ENCODE assay signal across 9 cellular contexts in the genomic region with DNA sequence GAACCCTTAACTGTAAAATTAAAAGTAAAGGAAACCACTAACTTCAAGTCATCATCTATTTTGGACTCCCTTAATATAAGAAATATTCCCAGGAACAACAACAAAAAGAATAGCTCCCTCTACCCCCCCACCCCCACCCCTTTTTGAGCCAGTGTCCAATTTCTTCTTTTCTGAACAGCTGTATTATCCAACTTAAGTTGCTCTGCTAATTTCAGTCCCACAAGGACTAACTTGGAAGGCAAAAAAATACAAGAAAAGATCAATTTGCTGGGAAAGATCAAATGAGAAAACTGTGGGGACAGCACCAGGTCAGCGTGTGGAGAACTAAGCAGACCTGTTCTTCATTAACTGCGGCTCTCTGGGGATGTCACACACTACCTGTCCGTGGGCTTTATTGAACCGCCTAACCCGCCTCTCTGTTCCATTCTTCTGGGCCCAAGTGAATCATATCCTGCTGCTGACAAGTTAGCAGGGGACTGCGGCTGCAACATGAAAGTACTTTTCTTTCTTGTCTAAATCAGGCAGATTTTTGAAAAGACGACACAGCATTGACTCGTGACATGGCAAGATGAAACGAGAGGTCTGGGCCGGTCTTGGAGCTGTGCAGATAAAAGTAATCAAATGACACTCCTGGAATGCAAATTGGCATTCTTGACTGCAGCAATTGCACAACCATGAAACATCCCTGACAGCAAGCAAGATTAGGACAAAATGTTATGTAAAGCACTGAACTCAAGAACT. TPM values are rescaled to one million over a fixed set of nuclear protein-coding genes. Genes with fewer than 3 reads are reported as not detected.
DNase-seq lines count a peak whose midpoint lies in the region; ATAC-seq and TF ChIP-seq lines count a peak whose summit lies in the region.
"Had no signal": no experiment of that assay in that cellular context is flagged by ENCODE, and none has a peak within 500 bp of the region (broad histone marks: within the 10 kb centered on the region; RNA-seq: fewer than 3 reads in every experiment).

No MANE protein-coding gene starts in this region.

- ATAC-seq in GM18873 (IDR thresholded peaks at IDR 0.05; ENCODE audit: low FRiP score, unreplicated experiment) (no peak), GM21367 (IDR thresholded peaks at IDR 0.05; ENCODE audit: unreplicated experiment) (no peak)

- DNase-seq in HK-2 (ENCODE audit: unreplicated experiment) (peak; percentile 16), islet precursor cell (peak; percentile 95), stomach (no peak), HAP-1 (ENCODE audit: low spot score in 2 of 2) (no peak), spleen (no peak)

- peaks cover 0 to 47% (median 21%) of the 10 kb centered on the region in 3 donors for H3K27me3 ChIP-seq in stomach
- H3K27me3 ChIP-seq in HAP-1 (ENCODE audit: low read depth) = no peaks in the 10 kb centered on the region
- H3K27me3 ChIP-seq in spleen (replicated peaks in 1 of 7) = peaks cover 0 to 55% (median 36%) of the 10 kb centered on the region in 7 donors

- H3K36me3 ChIP-seq in stomach (no peaks in the 10 kb centered on the region), HAP-1 (replicated peaks) (no peaks in the 10 kb centered on the region), spleen (no peaks in the 10 kb centered on the region)

- TF ChIP-seq CTCF in brain (conservative IDR thresholded peaks at IDR 0.05) = no peak
- TF ChIP-seq CTCF in stomach (IDR thresholded peaks at IDR 0.05) = no peak
- TF ChIP-seq CTCF in spleen (IDR thresholded peaks at IDR 0.05 in 8 of 11, conservative IDR thresholded peaks at IDR 0.05 in 3 of 11) = no peak

- H3K27ac Mint-ChIP-seq in brain = peak overlapping the region in 3 of 5 experiments; percentile 12 to 95 (median 70)

- peaks cover 0 to 4% (median 0%) of the 10 kb centered on the region in 5 experiments for H3K9me3 Mint-ChIP-seq in brain

- in situ Hi-C loops in HAP-1 (cut with MboI; ENCODE audit: low sequenced_read_pairs) = no loop called here

- H3K36me3 Mint-ChIP-seq in brain = no peaks in the 10 kb centered on the region

- H3K4me1 Mint-ChIP-seq in brain = peaks cover 58% of the 10 kb centered on the region

- 34 to 64% (median 56%) methylated on average over 10 of the region's 10 CpGs for WGBS in stomach, 5 donors
- 75 to 82% (median 78%) methylated on average over 10 of the region's 10 CpGs for WGBS in spleen, 5 donors

- no peak for TF ChIP-seq EP300 in stomach (IDR thresholded peaks at IDR 0.05)

- intact Hi-C loops in stomach (cut with DNase I; ENCODE audit: low total_unique reads) (no loop called here), spleen (cut with DNase I; ENCODE audit: low total_unique reads) (no loop called here)

- peaks cover 3 to 42% (median 31%) of the 10 kb centered on the region in 4 donors for H3K4me1 ChIP-seq in stomach
- peaks cover 36% of the 10 kb centered on the region for H3K4me1 ChIP-seq in HAP-1
- H3K4me1 ChIP-seq in spleen = peaks cover 0 to 37% (median 25%) of the 10 kb centered on the region in 6 donors

- H3K9me3 ChIP-seq in stomach (no peaks in the 10 kb centered on the region), HAP-1 (no peaks in the 10 kb centered on the region), spleen (no peaks in the 10 kb centered on the region)

- H3K27ac ChIP-seq in stomach (peak overlapping the region; percentile 1 to 92 (median 90)), spleen (no peak overlapping the region)
- H3K27ac ChIP-seq: epithelial cell of prostate had no signal

- H3K4me3 Mint-ChIP-seq in brain = peak overlapping the region in 3 of 5 experiments; percentile 88 to 96 (median 89)

- H3K4me3 ChIP-seq in stomach = peak overlapping the region in 3 of 4 donors; percentile 6 to 80 (median 77)
- H3K4me3 ChIP-seq in HAP-1 = no peak overlapping the region
- no peak overlapping the region for H3K4me3 ChIP-seq in spleen

- no peak for TF ChIP-seq POLR2A in stomach (IDR thresholded peaks at IDR 0.05)
- no peak for TF ChIP-seq POLR2A in spleen (IDR thresholded peaks at IDR 0.05)

- H3K27me3 Mint-ChIP-seq in brain = peaks cover 77% of the 10 kb centered on the region

RNA-seq across cellular contexts. Expression of a gene that starts 2.7 kb away (rescaled TPM):
- polyA plus RNA-seq in brain (ENCODE audit: insufficient read depth, low read depth, low replicate concordance) (0.41 TPM), stomach (1 to 10 TPM; 1.1 to 1.6 (median 1.3) TPM), spleen (under 1 TPM; 0.07 to 0.58 (median 0.30) TPM)
- total RNA-seq in stomach (10 to 100 TPM in 4 of 5 donors, 1 to 10 TPM in 1; 4.8 to 60.7 (median 37.8) TPM), spleen (1 to 10 TPM in 5 of 7 donors, under 1 TPM in 2; 0.34 to 4.3 (median 2.6) TPM)

Comparison
In these comparisons a context has a peak if more than half of its experiments do, and no peak if none do; other contexts are left out.
1. DNase-seq: peak in HK-2 (single experiment) and islet precursor cell (single experiment); none in stomach (single experiment), HAP-1 (0 of 2) and spleen (single experiment).
2. H3K27ac ChIP-seq: peak in stomach (5 of 5); none in spleen (0 of 8).
3. H3K4me3 ChIP-seq: peak in stomach (3 of 4); none in HAP-1 (single experiment) and spleen (0 of 8).